Comparison of ENCODE assay signal across 8 cellular contexts in genomic region chr10:87342249-87342703, GRCh38. TPM values are rescaled to one million over a fixed set of nuclear protein-coding genes. Genes with fewer than 3 reads are reported as not detected.
A peak's percentile ranks its signal among the peaks of the same experiment; 100 is the strongest.
DNase-seq lines count a peak whose midpoint lies in the region; ATAC-seq and TF ChIP-seq lines count a peak whose summit lies in the region.
"Not testable (repeated sequence)": the region's sequence is repeated elsewhere in the genome, so short reads cannot be mapped to it uniquely, and the experiment has no call there.

No MANE protein-coding gene starts in this region.

- H3K4me1 ChIP-seq in esophagus (ENCODE audit: control insufficient read depth in 2 of 2, insufficient read depth in 2 of 2, low read length in 1 of 2); mucosa of rectum (ENCODE audit: control insufficient read depth in 2 of 2, insufficient read depth in 2 of 2, low read length in 2 of 2): not testable (repeated sequence)

- not testable (repeated sequence) for H3K27me3 Mint-ChIP-seq in IgD-negative memory B cell; activated T-cell treated with anti-CD3 and anti-CD28 coated beads, Interleukin-2, amount 50 U/mL, for 24 hours

- H3K4me1 Mint-ChIP-seq in IgD-negative memory B cell: peaks cover 6 to 11% (median 11%) of the 10 kb centered on the region in 3 donors
- H3K4me1 Mint-ChIP-seq in activated T-cell treated with anti-CD3 and anti-CD28 coated beads, Interleukin-2, amount 50 U/mL, for 24 hours (ENCODE audit: low read depth): peaks cover 26% of the 10 kb centered on the region

- H3K9me3 ChIP-seq in esophagus (ENCODE audit: control insufficient read depth in 2 of 2, insufficient read depth in 1 of 2, low read depth in 1 of 2, low read length in 1 of 2); mucosa of rectum (ENCODE audit: control insufficient read depth in 2 of 2, low read length in 2 of 2): not testable (repeated sequence)

- peak overlapping the region; percentile 89 to 99 (median 98) for H3K4me3 Mint-ChIP-seq in IgD-negative memory B cell
- peak overlapping the region; percentile 90 for H3K4me3 Mint-ChIP-seq in activated T-cell treated with anti-CD3 and anti-CD28 coated beads, Interleukin-2, amount 50 U/mL, for 24 hours

- peak; percentile 90 for ATAC-seq in GM21717 (IDR thresholded peaks at IDR 0.05; ENCODE audit: unreplicated experiment)

- peak overlapping the region in 1 of 2 donors; percentile 57 for H3K9ac ChIP-seq in mucosa of rectum (ENCODE audit: low read depth in 1 of 2, low read length in 2 of 2)

- H3K27ac ChIP-seq in esophagus (ENCODE audit: low read depth in 2 of 2, low read length in 1 of 2) (peak overlapping the region; percentile 81 to 86), mucosa of rectum (ENCODE audit: low read depth in 2 of 2, low read length in 2 of 2) (peak overlapping the region; percentile 80 to 81)

- peak overlapping the region; percentile 93 to 98 (median 96) for H3K27ac Mint-ChIP-seq in IgD-negative memory B cell
- peak overlapping the region; percentile 96 for H3K27ac Mint-ChIP-seq in activated T-cell treated with anti-CD3 and anti-CD28 coated beads, Interleukin-2, amount 50 U/mL, for 24 hours

- not testable (repeated sequence) for H3K27me3 ChIP-seq in esophagus (ENCODE audit: control insufficient read depth in 1 of 2, insufficient read depth in 2 of 2, low read length in 2 of 2); mucosa of rectum (ENCODE audit: control insufficient read depth in 2 of 2, insufficient read depth in 2 of 2, low read length in 2 of 2)

- 1% methylated on average over 24 to 41 of the region's 43 CpGs for WGBS in esophagus, 2 donors

- H3K36me3 ChIP-seq in esophagus (ENCODE audit: control insufficient read depth in 2 of 2, insufficient read depth in 2 of 2, low read length in 1 of 2); mucosa of rectum (ENCODE audit: control insufficient read depth in 2 of 2, insufficient read depth in 2 of 2, low read length in 2 of 2): not testable (repeated sequence)

- H3K9me3 Mint-ChIP-seq in IgD-negative memory B cell; activated T-cell treated with anti-CD3 and anti-CD28 coated beads, Interleukin-2, amount 50 U/mL, for 24 hours: not testable (repeated sequence)

- not testable (repeated sequence) for H3K36me3 Mint-ChIP-seq in IgD-negative memory B cell
- H3K36me3 Mint-ChIP-seq in activated T-cell treated with anti-CD3 and anti-CD28 coated beads, Interleukin-2, amount 50 U/mL, for 24 hours (ENCODE audit: low read depth): peaks cover 19% of the 10 kb centered on the region

- H3K4me3 ChIP-seq in esophagus (ENCODE audit: low read depth in 1 of 2, low read length in 2 of 2) (peak overlapping the region; percentile 52 to 57), mucosa of rectum (ENCODE audit: low read length in 2 of 2) (peak overlapping the region; percentile 62 to 66)

- DNase-seq in DMS153 treated with DMSO at 0.1 percent for 48 hours (lab: John Stamatoyannopoulos, UW; ENCODE audit: unreplicated experiment): peak; percentile 22
- peak; percentile 88 for DNase-seq in activated T-cell treated with anti-CD3 and anti-CD28 coated beads, Interleukin-2, amount 50 U/mL, for 24 hours
- peak; percentile 42 to 65 for DNase-seq in stimulated activated CD8-positive, alpha-beta memory T cell treated with anti-CD3 and anti-CD28 coated beads, Interleukin-4, amount 100 ng/mL, for 1 hour (ENCODE audit: low read depth in 2 of 2, low spot score in 1 of 2)

TF ChIP-seq in PFSK-1, 5 proteins besides CTCF, POLR2A, EP300 and RAD21:
- peak; percentile 18; the same call in 1 of the 2 replicates for TF ChIP-seq POLR2AphosphoS5 (IDR thresholded peaks at IDR 0.05; ENCODE audit: low read depth, low read length)

RNA-seq across cellular contexts. Expression of gene NUTM2D, which starts 15.3 kb away (rescaled TPM):
- polyA plus RNA-seq in IgD-negative memory B cell (0.19 TPM), esophagus (1 to 10 TPM; 1.6 to 7.0 TPM)
- polyA plus RNA-seq in PFSK-1 (2012; ENCODE audit: insufficient read length, low read depth): 3.7 TPM

Comparison
In these comparisons a context has a peak if more than half of its experiments do, and no peak if none do; other contexts are left out.
1. Peak in every context shown above with its lines: DNase-seq, ATAC-seq, H3K4me3 ChIP-seq and H3K27ac ChIP-seq.
2. DNase-seq: peak in every context shown above with its lines; median percentile 88 in activated T-cell treated with anti-CD3 and anti-CD28 coated beads, Interleukin-2, amount 50 U/mL, for 24 hours; 54 in stimulated activated CD8-positive, alpha-beta memory T cell treated with anti-CD3 and anti-CD28 coated beads, Interleukin-4, amount 100 ng/mL, for 1 hour; 22 in DMS153 treated with DMSO at 0.1 percent for 48 hours.